13 cellular contexts compared by ENCODE assay signal in the genomic region with DNA sequence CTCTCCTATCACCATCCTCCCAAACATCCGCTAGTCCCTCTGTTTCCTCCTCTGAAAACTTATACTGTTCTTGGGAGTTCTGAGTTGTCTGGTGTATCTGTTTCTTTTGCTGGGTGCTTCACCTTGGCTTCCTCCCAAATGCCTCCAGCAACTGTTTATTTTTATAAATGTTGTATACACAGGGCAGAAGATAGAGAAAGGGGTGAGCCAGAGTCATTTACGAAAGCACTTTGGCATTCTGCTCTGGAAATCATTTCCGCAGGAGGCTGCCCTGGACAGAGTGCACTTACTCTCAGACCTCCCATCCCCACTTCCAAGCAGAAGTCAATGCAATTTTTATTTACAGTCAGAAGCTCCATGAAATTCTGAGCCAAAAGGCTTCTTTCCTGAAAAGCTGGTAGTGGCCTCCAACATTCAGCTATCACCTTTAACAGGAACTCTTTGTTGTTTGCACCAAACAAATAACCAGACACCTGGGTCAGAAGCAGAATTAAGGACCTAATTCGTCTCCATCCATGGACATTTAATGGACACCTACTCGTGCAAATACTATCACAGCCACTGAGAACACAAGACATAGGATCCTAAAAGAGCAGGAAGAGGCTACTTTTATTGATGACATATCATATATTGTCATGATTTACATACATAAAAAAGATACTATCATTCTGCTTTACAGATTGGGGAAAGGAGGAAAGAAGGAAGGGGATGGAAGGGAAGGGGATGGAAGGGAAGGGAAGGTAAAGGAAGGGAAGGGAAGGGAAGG.
DNase-seq lines count a peak whose midpoint lies in the region; ATAC-seq and TF ChIP-seq lines count a peak whose summit lies in the region.
"Had no signal": no experiment of that assay in that cellular context is flagged by ENCODE, and none has a peak within 500 bp of the region (broad histone marks: within the 10 kb centered on the region; RNA-seq: fewer than 3 reads in every experiment).

No MANE protein-coding gene starts in this region.

- DNase-seq in AG09319 (ENCODE audit: extremely low read depth, low read depth): peak; percentile 92
- peak; percentile 6 for DNase-seq in NCI-H69 (lab: John Stamatoyannopoulos, UW)
- DNase-seq in dedifferentiated amniotic fluid mesenchymal stem cell (ENCODE audit: extremely low spot score): peak; percentile 71
- peak; percentile 97 for DNase-seq in mesenchymal stem cell
- DNase-seq in Ammon's horn (ENCODE audit: low spot score): no peak
- no peak for DNase-seq in activated CD4-positive, alpha-beta T cell treated with anti-CD3 and anti-CD28 coated beads, Interleukin-2, amount 10 ng/mL, durations not matched to agents 7 days and 5 days
- DNase-seq in activated gamma-delta T cell treated with Interleukin-2 at 50 U/mL for 16 hours: no peak
- DNase-seq: NCI-H2171 had no signal

- CTCF ChIA-PET in activated CD4-positive, alpha-beta T cell treated with anti-CD3 and anti-CD28 coated beads, Interleukin-2, amount 10 ng/mL, durations not matched to agents 7 days and 5 days (lab: Charles Lee): no interaction called here

- peak overlapping the region in 1 of 2 experiments; percentile 85 for H2BK12ac ChIP-seq in mesenchymal stem cell (ENCODE audit: low read length in 2 of 2)

- no peak overlapping the region for H3K14ac ChIP-seq in mesenchymal stem cell (ENCODE audit: low read length in 2 of 2)

- no peak overlapping the region for H3K23ac ChIP-seq in mesenchymal stem cell (ENCODE audit: low read length in 2 of 2)

- no peak overlapping the region for H3K4me3 ChIP-seq in mesenchymal stem cell (ENCODE audit: insufficient read depth in 1 of 2, low read depth in 1 of 2, low read length in 2 of 2)
- H3K4me3 ChIP-seq: esophagus muscularis mucosa, K562, Peyer's patch, thoracic aorta had no signal

- no peaks in the 10 kb centered on the region for H3K36me3 Mint-ChIP-seq in activated CD4-positive, alpha-beta T cell treated with anti-CD3 and anti-CD28 coated beads, Interleukin-2, amount 10 ng/mL, durations not matched to agents 7 days and 5 days (ENCODE audit: low read depth)

- no peak overlapping the region for H2BK15ac ChIP-seq in mesenchymal stem cell (ENCODE audit: low read depth, poor library complexity, severe bottlenecking)

- ATAC-seq in HG02885 (IDR thresholded peaks at IDR 0.05; ENCODE audit: poor library complexity, unreplicated experiment): no peak
- ATAC-seq: K562 had no signal

- H3K27me3 ChIP-seq in mesenchymal stem cell (ENCODE audit: control insufficient read depth in 1 of 2, insufficient read depth in 1 of 2, low read length in 2 of 2): no peaks in the 10 kb centered on the region
- H3K27me3 ChIP-seq: esophagus muscularis mucosa, Peyer's patch had no signal

- no peak overlapping the region for H2BK120ac ChIP-seq in mesenchymal stem cell (ENCODE audit: low read depth, low read length)

- H3K36me3 ChIP-seq in mesenchymal stem cell (ENCODE audit: control insufficient read depth in 1 of 2, insufficient read depth in 2 of 2, low read depth in 1 of 2, low read length in 2 of 2): no peaks in the 10 kb centered on the region
- H3K36me3 ChIP-seq: esophagus muscularis mucosa, Peyer's patch, thoracic aorta had no signal

- WGBS in mesenchymal stem cell: 8% methylated on average over 3 of the region's 5 CpGs

- POLR2A ChIA-PET in activated CD4-positive, alpha-beta T cell treated with anti-CD3 and anti-CD28 coated beads, Interleukin-2, amount 10 ng/mL, durations not matched to agents 7 days and 5 days (lab: Charles Lee): no interaction called here

- no peak for TF ChIP-seq CTCF in AG09319 (IDR thresholded peaks at IDR 0.05; ENCODE audit: low read depth, low read length)

- H3K27me3 Mint-ChIP-seq in activated CD4-positive, alpha-beta T cell treated with anti-CD3 and anti-CD28 coated beads, Interleukin-2, amount 10 ng/mL, durations not matched to agents 7 days and 5 days: no peaks in the 10 kb centered on the region

- peak overlapping the region; percentile 86 for H4K91ac ChIP-seq in mesenchymal stem cell (ENCODE audit: low read length)

- no peak overlapping the region for H3K4me2 ChIP-seq in mesenchymal stem cell (ENCODE audit: low read length, poor library complexity, severe bottlenecking)

- no peak overlapping the region for H3K4me3 Mint-ChIP-seq in activated CD4-positive, alpha-beta T cell treated with anti-CD3 and anti-CD28 coated beads, Interleukin-2, amount 10 ng/mL, durations not matched to agents 7 days and 5 days

- H3K9me3 Mint-ChIP-seq in activated CD4-positive, alpha-beta T cell treated with anti-CD3 and anti-CD28 coated beads, Interleukin-2, amount 10 ng/mL, durations not matched to agents 7 days and 5 days: no peaks in the 10 kb centered on the region

- H2BK5ac ChIP-seq in mesenchymal stem cell (ENCODE audit: low read depth, low read length, poor library complexity, severe bottlenecking): no peak overlapping the region

- peak overlapping the region in 1 of 2 experiments; percentile 84 for H3K4ac ChIP-seq in mesenchymal stem cell (ENCODE audit: low read depth in 1 of 2, low read length in 2 of 2)

- H3K9me3 ChIP-seq in mesenchymal stem cell (ENCODE audit: control insufficient read depth, low read length): no peaks in the 10 kb centered on the region
- H3K9me3 ChIP-seq: esophagus muscularis mucosa, Peyer's patch, thoracic aorta had no signal

- H3K4me1 Mint-ChIP-seq in activated CD4-positive, alpha-beta T cell treated with anti-CD3 and anti-CD28 coated beads, Interleukin-2, amount 10 ng/mL, durations not matched to agents 7 days and 5 days: no peaks in the 10 kb centered on the region

- H3K27ac Mint-ChIP-seq in activated CD4-positive, alpha-beta T cell treated with anti-CD3 and anti-CD28 coated beads, Interleukin-2, amount 10 ng/mL, durations not matched to agents 7 days and 5 days: no peak overlapping the region

- no peak overlapping the region for H2AK5ac ChIP-seq in mesenchymal stem cell (ENCODE audit: low read length, severe bottlenecking)

- no peak overlapping the region for H3K9ac ChIP-seq in mesenchymal stem cell (ENCODE audit: low read length)

- no peaks in the 10 kb centered on the region for H3K79me1 ChIP-seq in mesenchymal stem cell (replicated peaks; ENCODE audit: low read length, poor library complexity, severe bottlenecking)

- H3K4me1 ChIP-seq in mesenchymal stem cell (ENCODE audit: control insufficient read depth, insufficient read depth, low read depth, low read length): no peaks in the 10 kb centered on the region
- H3K4me1 ChIP-seq: Peyer's patch had no signal

- H4K8ac ChIP-seq in mesenchymal stem cell (ENCODE audit: low read length): no peak overlapping the region

- H3K27ac ChIP-seq in mesenchymal stem cell (ENCODE audit: low read length, poor library complexity, severe bottlenecking): peak overlapping the region; percentile 61
- H3K27ac ChIP-seq: esophagus muscularis mucosa, Peyer's patch, thoracic aorta had no signal

- peak overlapping the region; percentile 83 to 87 for H3K18ac ChIP-seq in mesenchymal stem cell (ENCODE audit: low read depth in 1 of 2, low read length in 2 of 2)

- H2AFZ ChIP-seq in mesenchymal stem cell (ENCODE audit: low read depth, low read length): no peak overlapping the region

Comparison
In these comparisons a context has a peak if more than half of its experiments do, and no peak if none do; other contexts are left out.
1. DNase-seq: peak in AG09319 (single experiment), NCI-H69 (single experiment), dedifferentiated amniotic fluid mesenchymal stem cell (single experiment) and mesenchymal stem cell (single experiment); none in Ammon's horn (single experiment), activated CD4-positive, alpha-beta T cell treated with anti-CD3 and anti-CD28 coated beads, Interleukin-2, amount 10 ng/mL, durations not matched to agents 7 days and 5 days (single experiment) and activated gamma-delta T cell treated with Interleukin-2 at 50 U/mL for 16 hours (single experiment).